1 cellular context compared by ENCODE assay signal in the genomic region with DNA sequence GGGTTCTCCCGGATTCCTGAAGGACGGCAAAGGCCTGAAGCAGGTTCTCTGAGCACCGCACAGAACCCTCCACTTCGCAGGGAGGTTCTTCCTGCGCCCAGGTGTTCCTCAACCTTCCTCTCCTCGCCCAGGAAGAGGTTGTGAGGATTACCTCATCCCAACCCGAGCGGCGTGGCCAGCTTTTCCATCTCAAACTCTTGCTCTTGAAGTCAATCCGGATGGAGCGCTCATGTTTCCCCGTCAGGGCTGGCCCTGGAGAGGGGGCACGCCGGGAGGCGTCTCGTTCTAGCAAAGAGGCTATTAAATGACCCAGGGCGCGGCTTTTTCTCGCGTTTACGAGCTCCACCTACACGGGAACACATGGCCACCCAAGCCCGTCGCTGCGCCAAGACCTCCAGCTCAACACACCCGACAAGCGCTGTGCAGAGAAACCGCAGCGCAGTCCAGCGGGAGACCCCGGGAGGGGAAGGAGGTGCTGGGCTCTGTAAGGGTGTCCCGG.
TF ChIP-seq lines count a peak whose summit lies in the region.

No MANE protein-coding gene starts in this region.

TF ChIP-seq in HepG2, 621 proteins besides CTCF, POLR2A, EP300 and RAD21 (continued from another document):
- TF ChIP-seq, protein P1, sequence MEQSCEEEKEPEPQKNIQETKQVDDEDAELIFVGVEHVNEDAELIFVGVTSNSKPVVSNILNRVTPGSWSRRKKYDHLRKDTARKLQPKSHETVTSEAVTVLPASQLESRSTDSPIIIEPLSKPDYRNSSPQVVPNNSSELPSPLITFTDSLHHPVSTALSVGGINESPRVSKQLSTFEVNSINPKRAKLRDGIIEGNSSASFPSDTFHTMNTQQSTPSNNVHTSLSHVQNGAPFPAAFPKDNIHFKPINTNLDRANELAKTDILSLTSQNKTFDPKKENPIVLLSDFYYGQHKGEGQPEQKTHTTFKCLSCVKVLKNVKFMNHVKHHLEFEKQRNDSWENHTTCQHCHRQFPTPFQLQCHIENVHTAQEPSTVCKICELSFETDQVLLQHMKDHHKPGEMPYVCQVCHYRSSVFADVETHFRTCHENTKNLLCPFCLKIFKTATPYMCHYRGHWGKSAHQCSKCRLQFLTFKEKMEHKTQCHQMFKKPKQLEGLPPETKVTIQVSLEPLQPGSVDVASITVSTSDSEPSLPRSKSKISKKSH (CRISPR knock-in tag; IDR thresholded peaks at IDR 0.05; ENCODE audit: borderline replicate concordance): no peak
- TF ChIP-seq, protein P2, sequence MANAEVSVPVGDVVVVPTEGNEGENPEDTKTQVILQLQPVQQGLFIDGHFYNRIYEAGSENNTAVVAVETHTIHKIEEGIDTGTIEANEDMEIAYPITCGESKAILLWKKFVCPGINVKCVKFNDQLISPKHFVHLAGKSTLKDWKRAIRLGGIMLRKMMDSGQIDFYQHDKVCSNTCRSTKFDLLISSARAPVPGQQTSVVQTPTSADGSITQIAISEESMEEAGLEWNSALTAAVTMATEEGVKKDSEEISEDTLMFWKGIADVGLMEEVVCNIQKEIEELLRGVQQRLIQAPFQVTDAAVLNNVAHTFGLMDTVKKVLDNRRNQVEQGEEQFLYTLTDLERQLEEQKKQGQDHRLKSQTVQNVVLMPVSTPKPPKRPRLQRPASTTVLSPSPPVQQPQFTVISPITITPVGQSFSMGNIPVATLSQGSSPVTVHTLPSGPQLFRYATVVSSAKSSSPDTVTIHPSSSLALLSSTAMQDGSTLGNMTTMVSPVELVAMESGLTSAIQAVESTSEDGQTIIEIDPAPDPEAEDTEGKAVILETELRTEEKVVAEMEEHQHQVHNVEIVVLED (CRISPR knock-in tag; IDR thresholded peaks at IDR 0.05; ENCODE audit: borderline replicate concordance): no peak
- TF ChIP-seq, protein P3, sequence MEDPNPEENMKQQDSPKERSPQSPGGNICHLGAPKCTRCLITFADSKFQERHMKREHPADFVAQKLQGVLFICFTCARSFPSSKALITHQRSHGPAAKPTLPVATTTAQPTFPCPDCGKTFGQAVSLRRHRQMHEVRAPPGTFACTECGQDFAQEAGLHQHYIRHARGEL (CRISPR knock-in tag; IDR thresholded peaks at IDR 0.05): 0 out of 2 replicates have a peak, but pooled peaks have one; percentile 13
- TF ChIP-seq ZNF7 (CRISPR knock-in tag; IDR thresholded peaks at IDR 0.05) (no peak), HDAC2 (CRISPR knock-in tag; IDR thresholded peaks at IDR 0.05) (peak; percentile 10; the same call in 1 of the 2 replicates), SETDB1 (CRISPR knock-in tag; IDR thresholded peaks at IDR 0.05; ENCODE audit: borderline replicate concordance) (peak; percentile 69; the same call in 1 of the 2 replicates), FOXC1 (CRISPR knock-in tag; IDR thresholded peaks at IDR 0.05; ENCODE audit: borderline replicate concordance) (0 out of 2 replicates have a peak, but pooled peaks have one; percentile 44), SALL1 (CRISPR knock-in tag; IDR thresholded peaks at IDR 0.05) (peak; percentile 53; the same call in 1 of the 2 replicates), ZNF556 (CRISPR knock-in tag; IDR thresholded peaks at IDR 0.05; ENCODE audit: borderline replicate concordance) (0 out of 2 replicates have a peak, but pooled peaks have one; percentile 18), ZNF329 (CRISPR knock-in tag; IDR thresholded peaks at IDR 0.05; ENCODE audit: low read depth) (no peak), ZNF83 (CRISPR knock-in tag; IDR thresholded peaks at IDR 0.05; ENCODE audit: borderline replicate concordance) (no peak), ZNF225 (CRISPR knock-in tag; IDR thresholded peaks at IDR 0.05) (peak; percentile 30; the same call in 1 of the 2 replicates), ZNF337 (CRISPR knock-in tag; IDR thresholded peaks at IDR 0.05; ENCODE audit: borderline replicate concordance, low read depth) (peak; percentile 22; the same call in 1 of the 2 replicates), NR2C2 (CRISPR knock-in tag; IDR thresholded peaks at IDR 0.05; ENCODE audit: borderline replicate concordance) (no peak), PHF21A (CRISPR knock-in tag; IDR thresholded peaks at IDR 0.05) (0 out of 2 replicates have a peak, but pooled peaks have one; percentile 10), U2AF1 (optimal IDR thresholded peaks at IDR 0.05; ENCODE audit: low read depth, low read length) (no peak), NR1H2 (CRISPR knock-in tag; IDR thresholded peaks at IDR 0.05; ENCODE audit: borderline replicate concordance, low read depth) (peak; percentile 73; the same call in 1 of the 2 replicates), ZNF577 (CRISPR knock-in tag; IDR thresholded peaks at IDR 0.05; ENCODE audit: borderline replicate concordance, low read depth) (no peak), RFX1 (IDR thresholded peaks at IDR 0.05) (no peak), ZNF224 (CRISPR knock-in tag; IDR thresholded peaks at IDR 0.05) (no peak), ZNF354B (CRISPR knock-in tag; IDR thresholded peaks at IDR 0.05) (no peak), MEF2D (CRISPR knock-in tag; IDR thresholded peaks at IDR 0.05) (peak; percentile 35; the same call in 1 of the 2 replicates), ZNF629 (CRISPR knock-in tag; conservative IDR thresholded peaks at IDR 0.05) (no peak), KLF9 (CRISPR knock-in tag; IDR thresholded peaks at IDR 0.05; ENCODE audit: low read depth) (no peak), REPIN1 (CRISPR knock-in tag; IDR thresholded peaks at IDR 0.05; ENCODE audit: borderline replicate concordance, low read depth) (peak; percentile 65; the same call in 1 of the 2 replicates), ZFP36L1 (CRISPR knock-in tag; IDR thresholded peaks at IDR 0.05) (no peak; the same call in 1 of the 2 replicates), SOX5 (CRISPR knock-in tag; IDR thresholded peaks at IDR 0.05; ENCODE audit: borderline replicate concordance) (peak; percentile 28; the same call in 1 of the 2 replicates), ZNF879 (CRISPR knock-in tag; IDR thresholded peaks at IDR 0.05) (peak; percentile 51), FOXA3 (CRISPR knock-in tag; IDR thresholded peaks at IDR 0.05) (0 out of 2 replicates have a peak, but pooled peaks have one; percentile 32), KDM1A (CRISPR knock-in tag; IDR thresholded peaks at IDR 0.05) (no peak), ZNF441 (CRISPR knock-in tag; IDR thresholded peaks at IDR 0.05; ENCODE audit: borderline replicate concordance) (no peak; the same call in 1 of the 2 replicates), MED13 (CRISPR knock-in tag; IDR thresholded peaks at IDR 0.05) (no peak)
- TF ChIP-seq, protein P4, sequence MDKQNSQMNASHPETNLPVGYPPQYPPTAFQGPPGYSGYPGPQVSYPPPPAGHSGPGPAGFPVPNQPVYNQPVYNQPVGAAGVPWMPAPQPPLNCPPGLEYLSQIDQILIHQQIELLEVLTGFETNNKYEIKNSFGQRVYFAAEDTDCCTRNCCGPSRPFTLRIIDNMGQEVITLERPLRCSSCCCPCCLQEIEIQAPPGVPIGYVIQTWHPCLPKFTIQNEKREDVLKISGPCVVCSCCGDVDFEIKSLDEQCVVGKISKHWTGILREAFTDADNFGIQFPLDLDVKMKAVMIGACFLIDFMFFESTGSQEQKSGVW (CRISPR knock-in tag; IDR thresholded peaks at IDR 0.05; ENCODE audit: borderline replicate concordance): no peak
- TF ChIP-seq, protein P5, sequence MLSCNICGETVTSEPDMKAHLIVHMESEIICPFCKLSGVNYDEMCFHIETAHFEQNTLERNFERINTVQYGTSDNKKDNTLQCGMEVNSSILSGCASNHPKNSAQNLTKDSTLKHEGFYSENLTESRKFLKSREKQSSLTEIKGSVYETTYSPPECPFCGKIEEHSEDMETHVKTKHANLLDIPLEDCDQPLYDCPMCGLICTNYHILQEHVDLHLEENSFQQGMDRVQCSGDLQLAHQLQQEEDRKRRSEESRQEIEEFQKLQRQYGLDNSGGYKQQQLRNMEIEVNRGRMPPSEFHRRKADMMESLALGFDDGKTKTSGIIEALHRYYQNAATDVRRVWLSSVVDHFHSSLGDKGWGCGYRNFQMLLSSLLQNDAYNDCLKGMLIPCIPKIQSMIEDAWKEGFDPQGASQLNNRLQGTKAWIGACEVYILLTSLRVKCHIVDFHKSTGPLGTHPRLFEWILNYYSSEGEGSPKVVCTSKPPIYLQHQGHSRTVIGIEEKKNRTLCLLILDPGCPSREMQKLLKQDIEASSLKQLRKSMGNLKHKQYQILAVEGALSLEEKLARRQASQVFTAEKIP (CRISPR knock-in tag; IDR thresholded peaks at IDR 0.05; ENCODE audit: borderline replicate concordance): no peak
- TF ChIP-seq, protein P6, sequence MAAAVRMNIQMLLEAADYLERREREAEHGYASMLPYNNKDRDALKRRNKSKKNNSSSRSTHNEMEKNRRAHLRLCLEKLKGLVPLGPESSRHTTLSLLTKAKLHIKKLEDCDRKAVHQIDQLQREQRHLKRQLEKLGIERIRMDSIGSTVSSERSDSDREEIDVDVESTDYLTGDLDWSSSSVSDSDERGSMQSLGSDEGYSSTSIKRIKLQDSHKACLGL (CRISPR knock-in tag; IDR thresholded peaks at IDR 0.05): peak; percentile 30; the same call in 1 of the 2 replicates
- TF ChIP-seq, protein P7, sequence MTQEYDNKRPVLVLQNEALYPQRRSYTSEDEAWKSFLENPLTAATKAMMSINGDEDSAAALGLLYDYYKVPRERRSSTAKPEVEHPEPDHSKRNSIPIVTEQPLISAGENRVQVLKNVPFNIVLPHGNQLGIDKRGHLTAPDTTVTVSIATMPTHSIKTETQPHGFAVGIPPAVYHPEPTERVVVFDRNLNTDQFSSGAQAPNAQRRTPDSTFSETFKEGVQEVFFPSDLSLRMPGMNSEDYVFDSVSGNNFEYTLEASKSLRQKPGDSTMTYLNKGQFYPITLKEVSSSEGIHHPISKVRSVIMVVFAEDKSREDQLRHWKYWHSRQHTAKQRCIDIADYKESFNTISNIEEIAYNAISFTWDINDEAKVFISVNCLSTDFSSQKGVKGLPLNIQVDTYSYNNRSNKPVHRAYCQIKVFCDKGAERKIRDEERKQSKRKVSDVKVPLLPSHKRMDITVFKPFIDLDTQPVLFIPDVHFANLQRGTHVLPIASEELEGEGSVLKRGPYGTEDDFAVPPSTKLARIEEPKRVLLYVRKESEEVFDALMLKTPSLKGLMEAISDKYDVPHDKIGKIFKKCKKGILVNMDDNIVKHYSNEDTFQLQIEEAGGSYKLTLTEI (CRISPR knock-in tag; conservative IDR thresholded peaks at IDR 0.05): no peak
